8 cellular contexts compared by ENCODE assay signal in genomic region chr7:95434501-95435421, GRCh38. TPM values are rescaled to one million over a fixed set of nuclear protein-coding genes. Genes with fewer than 3 reads are reported as not detected.
DNase-seq lines count a peak whose midpoint lies in the region; ATAC-seq, FAIRE-seq and TF ChIP-seq lines count a peak whose summit lies in the region.

Gene PON2, minus strand, starts transcription at chr7:95435028. Its CDS starts 77 bp downstream, at chr7:95434951.

- H3K27ac Mint-ChIP-seq in CD14-positive monocyte (peak within 1 kb of the TSS in 4 of 7 donors; percentile 52 to 89 (median 68)), endothelial cell (ENCODE audit: unreplicated experiment) (peak within 1 kb of the TSS; percentile 97)

- H2AFZ ChIP-seq in mesenchymal stem cell (ENCODE audit: low read depth, low read length), result peak within 1 kb of the TSS; percentile 95

- H3K9me3 ChIP-seq in mesenchymal stem cell (ENCODE audit: control insufficient read depth, low read length), result no peaks in the 10 kb centered on the region

- peak within 1 kb of the TSS; percentile 99 for H2BK5ac ChIP-seq in mesenchymal stem cell (ENCODE audit: low read depth, low read length, poor library complexity, severe bottlenecking)

- H3K23ac ChIP-seq in mesenchymal stem cell (ENCODE audit: low read length in 2 of 2), result peak within 1 kb of the TSS in 1 of 2 experiments; percentile 99

- H3K27me3 ChIP-seq in mesenchymal stem cell (ENCODE audit: control insufficient read depth in 1 of 2, insufficient read depth in 1 of 2, low read length in 2 of 2), result no peaks in the 10 kb centered on the region

- H3K4me1 Mint-ChIP-seq in CD14-positive monocyte (peaks cover 25% of the 10 kb centered on the region), endothelial cell (ENCODE audit: unreplicated experiment) (peaks cover 30% of the 10 kb centered on the region)

- H3K4me2 ChIP-seq in mesenchymal stem cell (ENCODE audit: low read length, poor library complexity, severe bottlenecking), result peak within 1 kb of the TSS; percentile 83

- H3K14ac ChIP-seq in mesenchymal stem cell (ENCODE audit: low read length in 2 of 2), result peak within 1 kb of the TSS; percentile 86 to 100

- DNase-seq in CD14-positive monocyte (ENCODE audit: low spot score), result peak; percentile 48
- DNase-seq in GM19239 (ENCODE audit: insufficient read length, low spot score), result peak; percentile 56
- DNase-seq in NCI-H748 treated with DMSO at 0.1 percent for 48 hours (lab: John Stamatoyannopoulos, UW), result peak; percentile 26
- peak; percentile 69 for DNase-seq in activated CD8-positive, alpha-beta memory T cell treated with anti-CD3 and anti-CD28 coated beads, Interleukin-2, amount 50 U/mL, for 48 hours
- DNase-seq in endothelial cell (ENCODE audit: low spot score), result peak; percentile 82
- DNase-seq in mesenchymal stem cell, result peak; percentile 83
- DNase-seq in stimulated activated CD8-positive, alpha-beta memory T cell treated with anti-CD3 and anti-CD28 coated beads, Interleukin-15, amount 100 ng/mL, for 48 hours (ENCODE audit: low read depth in 2 of 2), result peak; percentile 20 to 27

- H3K9me3 Mint-ChIP-seq in CD14-positive monocyte, result peaks cover 0 to 2% (median 0%) of the 10 kb centered on the region in 7 donors
- H3K9me3 Mint-ChIP-seq in endothelial cell (ENCODE audit: unreplicated experiment), result no peaks in the 10 kb centered on the region

- peak within 1 kb of the TSS; percentile 77 to 92 for H3K4me3 ChIP-seq in mesenchymal stem cell (ENCODE audit: insufficient read depth in 1 of 2, low read depth in 1 of 2, low read length in 2 of 2)

- peaks cover 15% of the 10 kb centered on the region for H3K4me1 ChIP-seq in mesenchymal stem cell (ENCODE audit: control insufficient read depth, insufficient read depth, low read depth, low read length)

- peak within 1 kb of the TSS; percentile 94 for H2BK120ac ChIP-seq in mesenchymal stem cell (ENCODE audit: low read depth, low read length)

- intact Hi-C loops in CD14-positive monocyte (cut with micrococcal nuclease), result no loop called here

- FAIRE-seq in GM19239 (lab: Jason Lieb, UNC), result peak; percentile 84

- ATAC-seq in HG03354 (IDR thresholded peaks at IDR 0.05; ENCODE audit: poor library complexity, severe bottlenecking, unreplicated experiment), result peak; percentile 95

- under 1% methylated on average over 43 of the region's 58 CpGs for WGBS in mesenchymal stem cell

- peaks cover 1% of the 10 kb centered on the region for H3K79me1 ChIP-seq in mesenchymal stem cell (replicated peaks; ENCODE audit: low read length, poor library complexity, severe bottlenecking)

- H3K4ac ChIP-seq in mesenchymal stem cell (ENCODE audit: low read depth in 1 of 2, low read length in 2 of 2), result peak within 1 kb of the TSS; percentile 91

- H2AK5ac ChIP-seq in mesenchymal stem cell (ENCODE audit: low read length, severe bottlenecking), result peak within 1 kb of the TSS; percentile 100

- peak within 1 kb of the TSS; percentile 54 to 98 for H2BK12ac ChIP-seq in mesenchymal stem cell (ENCODE audit: low read length in 2 of 2)

- peak within 1 kb of the TSS; percentile 78 to 88 for H3K4me3 Mint-ChIP-seq in CD14-positive monocyte
- peak within 1 kb of the TSS; percentile 91 for H3K4me3 Mint-ChIP-seq in endothelial cell (ENCODE audit: unreplicated experiment)

- peak within 1 kb of the TSS; percentile 95 for H3K9ac ChIP-seq in mesenchymal stem cell (ENCODE audit: low read length)

- H2BK15ac ChIP-seq in mesenchymal stem cell (ENCODE audit: low read depth, poor library complexity, severe bottlenecking), result peak within 1 kb of the TSS; percentile 83

- peak within 1 kb of the TSS; percentile 100 for H4K8ac ChIP-seq in mesenchymal stem cell (ENCODE audit: low read length)

- TF ChIP-seq CTCF in CD14-positive monocyte (IDR thresholded peaks at IDR 0.05) (no peak), endothelial cell (IDR thresholded peaks at IDR 0.05; ENCODE audit: unreplicated experiment) (no peak)

- peaks cover 0 to 3% of the 10 kb centered on the region in 2 donors for H3K36me3 Mint-ChIP-seq in CD14-positive monocyte
- no peaks in the 10 kb centered on the region for H3K36me3 Mint-ChIP-seq in endothelial cell (ENCODE audit: low read depth, unreplicated experiment)

- H3K18ac ChIP-seq in mesenchymal stem cell (ENCODE audit: low read depth in 1 of 2, low read length in 2 of 2), result peak within 1 kb of the TSS; percentile 100

- H3K27ac ChIP-seq in mesenchymal stem cell (ENCODE audit: low read length, poor library complexity, severe bottlenecking), result peak within 1 kb of the TSS; percentile 99

- H4K91ac ChIP-seq in mesenchymal stem cell (ENCODE audit: low read length), result peak within 1 kb of the TSS; percentile 100

- H3K27me3 Mint-ChIP-seq in CD14-positive monocyte (ENCODE audit: low read depth in 3 of 3) (peaks cover 0 to 1% (median 0%) of the 10 kb centered on the region in 3 donors), endothelial cell (ENCODE audit: unreplicated experiment) (no peaks in the 10 kb centered on the region)

- H3K36me3 ChIP-seq in mesenchymal stem cell (ENCODE audit: control insufficient read depth in 1 of 2, insufficient read depth in 2 of 2, low read depth in 1 of 2, low read length in 2 of 2), result peaks cover 0 to 4% of the 10 kb centered on the region in 2 experiments

RNA-seq across cellular contexts. Expression of gene PON2, which starts in this region (rescaled TPM):
- polyA plus RNA-seq in CD14-positive monocyte, result 10 to 100 TPM; 11.5 to 14.4 TPM
- 158 TPM for total RNA-seq in endothelial cell (ENCODE audit: unreplicated experiment)
- polyA plus RNA-seq in mesenchymal stem cell (2013, experiment 1 of 2), result 141 TPM
- 142 TPM for polyA plus RNA-seq in mesenchymal stem cell (2013, experiment 2 of 2)

Comparison
In these comparisons a context has a peak if more than half of its experiments do, and no peak if none do; other contexts are left out.
1. Peak in every context shown above with its lines: DNase-seq, ATAC-seq, H3K4me3 ChIP-seq and H3K27ac ChIP-seq.
2. DNase-seq: peak in every context shown above with its lines; median percentile 83 in mesenchymal stem cell; 82 in endothelial cell; 69 in activated CD8-positive, alpha-beta memory T cell treated with anti-CD3 and anti-CD28 coated beads, Interleukin-2, amount 50 U/mL, for 48 hours; 56 in GM19239; 48 in CD14-positive monocyte; 26 in NCI-H748 treated with DMSO at 0.1 percent for 48 hours; 24 in stimulated activated CD8-positive, alpha-beta memory T cell treated with anti-CD3 and anti-CD28 coated beads, Interleukin-15, amount 100 ng/mL, for 48 hours.